In genomic region chr19:4867534-4868285, GRCh38 we compare ENCODE assay signal across 1 cellular context.
A peak's percentile ranks its signal among the peaks of the same experiment; 100 is the strongest.
TF ChIP-seq lines count a peak whose summit lies in the region.

Gene PLIN3, minus strand, starts transcription at chr19:4867667. Its CDS starts 6,273 bp downstream, at chr19:4861394.

TF ChIP-seq in HepG2, 621 proteins besides CTCF, POLR2A, EP300 and RAD21 (continued from another document and continues in another):
- TF ChIP-seq ZHX2 (IDR thresholded peaks at IDR 0.05; ENCODE audit: low read depth) (no peak), ZHX2 (CRISPR knock-in tag; IDR thresholded peaks at IDR 0.05; ENCODE audit: borderline replicate concordance) (no peak), XBP1 (CRISPR knock-in tag; IDR thresholded peaks at IDR 0.05) (peak; percentile 14; the same call in 1 of the 2 replicates), ZNF441 (CRISPR knock-in tag; IDR thresholded peaks at IDR 0.05; ENCODE audit: borderline replicate concordance) (peak; percentile 75), ZFP90 (CRISPR knock-in tag; IDR thresholded peaks at IDR 0.05; ENCODE audit: borderline replicate concordance) (no peak), SMAD1 (CRISPR knock-in tag; IDR thresholded peaks at IDR 0.05; ENCODE audit: borderline replicate concordance, low read depth) (no peak), ZBTB43 (CRISPR knock-in tag; conservative IDR thresholded peaks at IDR 0.05) (no peak), ZSCAN31 (CRISPR knock-in tag; IDR thresholded peaks at IDR 0.05; ENCODE audit: low read depth) (no peak), NFYB (CRISPR knock-in tag; IDR thresholded peaks at IDR 0.05) (peak; percentile 89), KLF13 (CRISPR knock-in tag; IDR thresholded peaks at IDR 0.05) (no peak), ZNF703 (CRISPR knock-in tag; IDR thresholded peaks at IDR 0.05; ENCODE audit: borderline replicate concordance) (no peak), ATF1 (CRISPR knock-in tag; IDR thresholded peaks at IDR 0.05) (no peak), KLF12 (CRISPR knock-in tag; IDR thresholded peaks at IDR 0.05; ENCODE audit: borderline replicate concordance) (no peak), PREB (CRISPR knock-in tag; IDR thresholded peaks at IDR 0.05) (no peak), ZNF589 (CRISPR knock-in tag; conservative IDR thresholded peaks at IDR 0.05) (no peak), KLF9 (CRISPR knock-in tag; IDR thresholded peaks at IDR 0.05; ENCODE audit: low read depth) (no peak), GZF1 (CRISPR knock-in tag; IDR thresholded peaks at IDR 0.05) (no peak), CREM (IDR thresholded peaks at IDR 0.05) (0 out of 2 replicates have a peak, but pooled peaks have one; percentile 13), CREM (CRISPR knock-in tag; IDR thresholded peaks at IDR 0.05) (no peak), GLI4 (CRISPR knock-in tag; IDR thresholded peaks at IDR 0.05; ENCODE audit: borderline replicate concordance) (0 out of 2 replicates have a peak, but pooled peaks have one; percentile 48), SSRP1 (CRISPR knock-in tag; IDR thresholded peaks at IDR 0.05) (no peak), ZNF407 (CRISPR knock-in tag; IDR thresholded peaks at IDR 0.05; ENCODE audit: not compliant biosample characterization) (peak; percentile 23), ZNF512B (CRISPR knock-in tag; IDR thresholded peaks at IDR 0.05; ENCODE audit: borderline replicate concordance) (no peak), PTBP1 (IDR thresholded peaks at IDR 0.05; ENCODE audit: low read depth, low read length, poor library complexity, severe bottlenecking) (peak; percentile 67), HMG20A (CRISPR knock-in tag; IDR thresholded peaks at IDR 0.05; ENCODE audit: borderline replicate concordance) (0 out of 2 replicates have a peak, but pooled peaks have one; percentile 9), HES4 (CRISPR knock-in tag; IDR thresholded peaks at IDR 0.05; ENCODE audit: borderline replicate concordance) (no peak), ZNF761 (CRISPR knock-in tag; conservative IDR thresholded peaks at IDR 0.05) (no peak; the same call in 1 of the 2 replicates), ZNF468 (CRISPR knock-in tag; IDR thresholded peaks at IDR 0.05) (no peak), ZNF691 (CRISPR knock-in tag; IDR thresholded peaks at IDR 0.05; ENCODE audit: borderline replicate concordance, low read depth) (peak; percentile 62; the same call in 1 of the 2 replicates), JUNB (CRISPR knock-in tag; IDR thresholded peaks at IDR 0.05; ENCODE audit: borderline replicate concordance) (no peak; the same call in 1 of the 2 replicates), ZNF263 (CRISPR knock-in tag; IDR thresholded peaks at IDR 0.05) (peak; percentile 89), ZNF704 (CRISPR knock-in tag; IDR thresholded peaks at IDR 0.05; ENCODE audit: borderline replicate concordance) (no peak), ZNF234 (CRISPR knock-in tag; conservative IDR thresholded peaks at IDR 0.05) (no peak), ZBTB49 (CRISPR knock-in tag; IDR thresholded peaks at IDR 0.05; ENCODE audit: borderline replicate concordance) (no peak)
